ENCODE assay signal across 10 cellular contexts in genomic region chr2:110679337-110679707, GRCh38. TPM values are rescaled to one million over a fixed set of nuclear protein-coding genes. Genes with fewer than 3 reads are reported as not detected.
A peak's percentile ranks its signal among the peaks of the same experiment; 100 is the strongest.
DNase-seq lines count a peak whose midpoint lies in the region; ATAC-seq, FAIRE-seq and TF ChIP-seq lines count a peak whose summit lies in the region.
"Had no signal": no experiment of that assay in that cellular context is flagged by ENCODE, and none has a peak within 500 bp of the region (broad histone marks: within the 10 kb centered on the region; RNA-seq: fewer than 3 reads in every experiment).

No MANE protein-coding gene starts in this region.

- H3K4me3 Mint-ChIP-seq in T-helper 17 cell: peak overlapping the region; percentile 99
- H3K4me3 Mint-ChIP-seq in stimulated activated naive B cell treated with anti-CD40 and anti-IgM and Interleukin-4, amounts not matched to agents 10 μg/mL and 1 μg/mL and 100 μg/mL, for 72 hours: peak overlapping the region in 1 of 2 donors; percentile 87

- in situ Hi-C loops in HepG2 (cut with HindIII; ENCODE audit: extremely low pct_ligation_motif_present, low pct_unique_long_range_greater_than_20kb): no loop called here

- H3K27ac Mint-ChIP-seq in T-helper 17 cell: no peak overlapping the region
- no peak overlapping the region for H3K27ac Mint-ChIP-seq in stimulated activated naive B cell treated with anti-CD40 and anti-IgM and Interleukin-4, amounts not matched to agents 10 μg/mL and 1 μg/mL and 100 μg/mL, for 72 hours

- TF ChIP-seq POLR2A in HepG2 (IDR thresholded peaks at IDR 0.05; ENCODE audit: insufficient read depth in 1 of 2, low read depth in 2 of 2, low read length in 2 of 2) (no peak), right lobe of liver (IDR thresholded peaks at IDR 0.05) (no peak)

- POLR2A ChIA-PET in HepG2 (lab: Yijun Ruan, JAX): no interaction called here

- H3K27me3 Mint-ChIP-seq in T-helper 17 cell: no peaks in the 10 kb centered on the region
- no peaks in the 10 kb centered on the region for H3K27me3 Mint-ChIP-seq in stimulated activated naive B cell treated with anti-CD40 and anti-IgM and Interleukin-4, amounts not matched to agents 10 μg/mL and 1 μg/mL and 100 μg/mL, for 72 hours

- H3K4me1 ChIP-seq in HepG2 (ENCODE audit: insufficient read depth, low read length) (peaks cover 34% of the 10 kb centered on the region), right lobe of liver (peaks cover 0 to 4% (median 2%) of the 10 kb centered on the region in 4 donors)

- H3K27me3 ChIP-seq in HepG2 (ENCODE audit: control insufficient read depth in 1 of 2, insufficient read depth in 2 of 2, low read length in 2 of 2): peaks cover 0 to 24% of the 10 kb centered on the region in 2 experiments; a peak in 3 of 5 replicates
- no peaks in the 10 kb centered on the region for H3K27me3 ChIP-seq in right lobe of liver
- H3K27me3 ChIP-seq: esophagus squamous epithelium had no signal

- H3K9ac ChIP-seq in HepG2 (ENCODE audit: insufficient read depth, low read depth, low read length): peak overlapping the region; percentile 76; the same call in 1 of the 2 replicates

- no peak for FAIRE-seq in HepG2 (lab: Jason Lieb, UNC)
- FAIRE-seq: TTC549 had no signal

- H3K27ac ChIP-seq in HepG2 (ENCODE audit: extremely low read length, insufficient read depth, low read length) (no peak overlapping the region), right lobe of liver (peak overlapping the region in 1 of 3 donors; percentile 84)

- H3K36me3 Mint-ChIP-seq in T-helper 17 cell (ENCODE audit: low read depth): peaks cover 5% of the 10 kb centered on the region
- H3K36me3 Mint-ChIP-seq in stimulated activated naive B cell treated with anti-CD40 and anti-IgM and Interleukin-4, amounts not matched to agents 10 μg/mL and 1 μg/mL and 100 μg/mL, for 72 hours: no peaks in the 10 kb centered on the region

- DNase-seq in HepG2 (ENCODE audit: low spot score) (no peak), right lobe of liver (no peak), T-helper 17 cell (no peak), foreskin fibroblast (peak in 1 of 2 donors; percentile 38), hypothalamus (lab: John Stamatoyannopoulos, UW) (no peak), Right ventricle myocardium inferior (ENCODE audit: missing footprints) (no peak)
- no peak for DNase-seq in stimulated activated naive B cell treated with anti-CD40 and anti-IgM and Interleukin-4, amounts not matched to agents 10 μg/mL and 1 μg/mL and 100 μg/mL, for 72 hours
- DNase-seq: esophagus squamous epithelium had no signal

- TF ChIP-seq EP300 in HepG2 (IDR thresholded peaks at IDR 0.05; ENCODE audit: low read depth in 2 of 2, low read length in 2 of 2): no peak
- TF ChIP-seq EP300 in HepG2 (CRISPR knock-in tag; IDR thresholded peaks at IDR 0.05; ENCODE audit: borderline replicate concordance): no peak

- no peak for ATAC-seq in HepG2
- no peak for ATAC-seq in right lobe of liver
- no peak for ATAC-seq in T-helper 17 cell
- no peak for ATAC-seq in stimulated activated naive B cell treated with anti-CD40 and anti-IgM and Interleukin-4, amounts not matched to agents 10 μg/mL and 1 μg/mL and 100 μg/mL, for 72 hours (replicated peaks)
- no peak for ATAC-seq in HG02763 (IDR thresholded peaks at IDR 0.05; ENCODE audit: unreplicated experiment)
- no peak for ATAC-seq in Right ventricle myocardium inferior

- TF ChIP-seq CTCF in HepG2 (CRISPR knock-in tag; IDR thresholded peaks at IDR 0.05): no peak
- no peak for TF ChIP-seq CTCF in right lobe of liver (IDR thresholded peaks at IDR 0.05)
- no peak for TF ChIP-seq CTCF in foreskin fibroblast (IDR thresholded peaks at IDR 0.05; ENCODE audit: low read depth, low read length)

- H3K9me3 Mint-ChIP-seq in stimulated activated naive B cell treated with anti-CD40 and anti-IgM and Interleukin-4, amounts not matched to agents 10 μg/mL and 1 μg/mL and 100 μg/mL, for 72 hours: no peaks in the 10 kb centered on the region

- no peak for TF ChIP-seq RAD21 in HepG2 (CRISPR knock-in tag; IDR thresholded peaks at IDR 0.05)

- H3K79me2 ChIP-seq in HepG2 (ENCODE audit: insufficient read depth, low read length): peaks cover 34% of the 10 kb centered on the region

- H3K4me1 Mint-ChIP-seq in T-helper 17 cell: peaks cover 8% of the 10 kb centered on the region
- peaks cover 17 to 31% of the 10 kb centered on the region in 2 donors for H3K4me1 Mint-ChIP-seq in stimulated activated naive B cell treated with anti-CD40 and anti-IgM and Interleukin-4, amounts not matched to agents 10 μg/mL and 1 μg/mL and 100 μg/mL, for 72 hours

- BruUV-seq in HepG2 (replicated peaks; lab: Mats Ljungman, UMichigan): no TSS peak

- peak overlapping the region; percentile 94 for H3K4me2 ChIP-seq in HepG2 (ENCODE audit: low read depth, low read length)

- peak overlapping the region; percentile 70 to 96 (median 85); a peak in 5 of 6 replicates for H3K4me3 ChIP-seq in HepG2 (replicated peaks in 1 of 3; ENCODE audit: insufficient read depth in 1 of 3, low read depth in 2 of 3, low read length in 3 of 3)
- no peak overlapping the region for H3K4me3 ChIP-seq in right lobe of liver
- peak overlapping the region; percentile 71 to 76 for H3K4me3 ChIP-seq in foreskin fibroblast (ENCODE audit: low read depth in 1 of 2, low read length in 2 of 2)

- CTCF ChIA-PET in HepG2 (lab: Yijun Ruan, JAX; ENCODE audit: low intra/inter-chr PET ratio, low total read pairs): no interaction called here

- 26% methylated on average over 9 of the region's 9 CpGs for WGBS in HepG2 (ENCODE audit: low lambda C conversion rate)
- 29% methylated on average over 9 of the region's 9 CpGs for WGBS in right lobe of liver (ENCODE audit: insufficient coverage, low coverage, low lambda C conversion rate, missing lambda C conversion rate)

- H2AFZ ChIP-seq in HepG2 (ENCODE audit: low read length): peak overlapping the region; percentile 80

- H4K20me1 ChIP-seq in HepG2 (ENCODE audit: insufficient read depth, low read length): no peaks in the 10 kb centered on the region

- no peaks in the 10 kb centered on the region for H3K9me3 ChIP-seq in HepG2 (ENCODE audit: low read length)
- H3K9me3 ChIP-seq in right lobe of liver: no peaks in the 10 kb centered on the region
- H3K9me3 ChIP-seq in T-helper 17 cell (ENCODE audit: control insufficient read depth, low read length, poor library complexity, severe bottlenecking): no peaks in the 10 kb centered on the region
- H3K9me3 ChIP-seq: esophagus squamous epithelium had no signal

- H3K36me3 ChIP-seq in HepG2 (replicated peaks in 1 of 2; ENCODE audit: control insufficient read depth in 1 of 2, insufficient read depth in 2 of 2, low read length in 2 of 2) (peaks cover 0 to 5% of the 10 kb centered on the region in 2 experiments; a peak in 1 of 5 replicates), right lobe of liver (no peaks in the 10 kb centered on the region)
- H3K36me3 ChIP-seq: esophagus squamous epithelium had no signal

- intact Hi-C loops in HepG2 (cut with micrococcal nuclease; ENCODE audit: unreplicated experiment) (no loop called here), right lobe of liver (cut with DNase I) (no loop called here), Right ventricle myocardium inferior (cut with DNase I) (loop anchor here (5.0 kb wide), 1 partner anchor 78 kb away; no protein-coding TSS in a partner anchor)

RNA-seq across cellular contexts. Expression of gene BUB1, which starts 1.5 kb away (rescaled TPM):
- 52.6 and 84.1 TPM in 2 replicates for total RNA-seq in HepG2 (2016; rRNA removed; fragmentation: Illumina TruSeq; extraction: Trizol)
- 14.4 and 21.2 TPM in 2 replicates for total RNA-seq in HepG2 (2016; cell fraction: cytosol; rRNA removed; fragmentation: Illumina TruSeq; extraction: Trizol; ENCODE audit: low read depth)
- total RNA-seq in HepG2 (2016; cell fraction: insoluble cytoplasmic fraction; rRNA removed; fragmentation: Illumina TruSeq; extraction: Trizol): 53.4 and 80.3 TPM in 2 replicates
- 21.2 and 25.6 TPM in 2 replicates for total RNA-seq in HepG2 (2016; cell fraction: membrane; rRNA removed; fragmentation: Illumina TruSeq; extraction: Trizol)
- 62.6 and 67.1 TPM in 2 replicates for total RNA-seq in HepG2 (2016; cell fraction: nucleus; rRNA removed; fragmentation: Illumina TruSeq; extraction: Trizol)
- polyA plus RNA-seq in HepG2 (2011; rRNA removed): 15.2 and 27.8 TPM in 2 replicates
- 12.7 and 14.5 TPM in 2 replicates for polyA plus RNA-seq in HepG2 (2011; cell fraction: cytosol; rRNA removed)
- polyA plus RNA-seq in HepG2 (2011; cell fraction: nucleus; rRNA removed): 11.0 and 14.9 TPM in 2 replicates
- 12.0 and 29.8 TPM in 2 replicates for polyA plus RNA-seq in HepG2 (2012)
- 6.3 and 8.5 TPM in 2 replicates for polyA plus RNA-seq in HepG2 (2016; cell fraction: cytosol; fragmentation: Illumina TruSeq; extraction: Trizol; ENCODE audit: low read depth)
- 66.9 and 69.6 TPM in 2 replicates for polyA plus RNA-seq in HepG2 (2016; cell fraction: insoluble cytoplasmic fraction; fragmentation: Illumina TruSeq; extraction: Trizol; ENCODE audit: low read depth)
- polyA plus RNA-seq in HepG2 (2016; cell fraction: membrane; fragmentation: Illumina TruSeq; extraction: Trizol; ENCODE audit: low read depth): 8.4 and 12.9 TPM in 2 replicates
- polyA plus RNA-seq in HepG2 (2016; cell fraction: nucleus; fragmentation: Illumina TruSeq; extraction: Trizol; ENCODE audit: insufficient read depth, low read depth): 38.8 and 40.6 TPM in 2 replicates
- polyA minus RNA-seq in HepG2 (2011; rRNA and poly(A)+ RNA removed; ENCODE audit: low replicate concordance): 37.0 and 58.7 TPM in 2 replicates
- 18.4 and 31.0 TPM in 2 replicates for polyA minus RNA-seq in HepG2 (2011; cell fraction: cytosol; rRNA and poly(A)+ RNA removed)
- 74.3 and 94.2 TPM in 2 replicates for polyA minus RNA-seq in HepG2 (2011; cell fraction: nucleus; rRNA and poly(A)+ RNA removed)
- total RNA-seq in right lobe of liver: 1 to 10 TPM in 3 of 6 experiments, under 1 TPM in 3; 0.33 to 3.3 (median 1.4) TPM
- total RNA-seq in T-helper 17 cell: 1 to 10 TPM; 3.2 to 8.6 TPM
- total RNA-seq in Right ventricle myocardium inferior: 0.87 TPM

RNA-seq across cellular contexts. Expression of gene ACOXL, which starts 53.1 kb away (rescaled TPM):
- total RNA-seq in HepG2 (2016; rRNA removed; fragmentation: Illumina TruSeq; extraction: Trizol): not detected in 2 replicates
- total RNA-seq in HepG2 (2016; cell fraction: cytosol; rRNA removed; fragmentation: Illumina TruSeq; extraction: Trizol; ENCODE audit: low read depth): not detected in 2 replicates
- not detected in 2 replicates for total RNA-seq in HepG2 (2016; cell fraction: insoluble cytoplasmic fraction; rRNA removed; fragmentation: Illumina TruSeq; extraction: Trizol)
- total RNA-seq in HepG2 (2016; cell fraction: membrane; rRNA removed; fragmentation: Illumina TruSeq; extraction: Trizol): not detected in 2 replicates
- total RNA-seq in HepG2 (2016; cell fraction: nucleus; rRNA removed; fragmentation: Illumina TruSeq; extraction: Trizol): not detected in 2 replicates
- polyA plus RNA-seq in HepG2 (2011; rRNA removed): not detected in 2 replicates
- polyA plus RNA-seq in HepG2 (2011; cell fraction: cytosol; rRNA removed): not detected in 2 replicates
- polyA plus RNA-seq in HepG2 (2011; cell fraction: nucleus; rRNA removed): not detected in 2 replicates
- 0.11 TPM in 1 of 2 replicates, not detected in the other for polyA plus RNA-seq in HepG2 (2012)
- not detected in 2 replicates for polyA plus RNA-seq in HepG2 (2016; cell fraction: cytosol; fragmentation: Illumina TruSeq; extraction: Trizol; ENCODE audit: low read depth)
- not detected in 2 replicates for polyA plus RNA-seq in HepG2 (2016; cell fraction: insoluble cytoplasmic fraction; fragmentation: Illumina TruSeq; extraction: Trizol; ENCODE audit: low read depth)
- polyA plus RNA-seq in HepG2 (2016; cell fraction: membrane; fragmentation: Illumina TruSeq; extraction: Trizol; ENCODE audit: low read depth): not detected in 2 replicates
- not detected in 2 replicates for polyA plus RNA-seq in HepG2 (2016; cell fraction: nucleus; fragmentation: Illumina TruSeq; extraction: Trizol; ENCODE audit: insufficient read depth, low read depth)
- polyA minus RNA-seq in HepG2 (2011; rRNA and poly(A)+ RNA removed; ENCODE audit: low replicate concordance): not detected in 2 replicates
- not detected in 2 replicates for polyA minus RNA-seq in HepG2 (2011; cell fraction: cytosol; rRNA and poly(A)+ RNA removed)
- polyA minus RNA-seq in HepG2 (2011; cell fraction: nucleus; rRNA and poly(A)+ RNA removed): not detected in 2 replicates
- total RNA-seq in right lobe of liver: not detected
- total RNA-seq in T-helper 17 cell: not detected
- not detected for total RNA-seq in Right ventricle myocardium inferior
- total RNA-seq: esophagus squamous epithelium had no signal

Comparison
In these comparisons a context has a peak if more than half of its experiments do, and no peak if none do; other contexts are left out.
1. H3K4me3 ChIP-seq: peak in HepG2 (3 of 3) and foreskin fibroblast (2 of 2); none in right lobe of liver (0 of 3).